In the genomic region with DNA sequence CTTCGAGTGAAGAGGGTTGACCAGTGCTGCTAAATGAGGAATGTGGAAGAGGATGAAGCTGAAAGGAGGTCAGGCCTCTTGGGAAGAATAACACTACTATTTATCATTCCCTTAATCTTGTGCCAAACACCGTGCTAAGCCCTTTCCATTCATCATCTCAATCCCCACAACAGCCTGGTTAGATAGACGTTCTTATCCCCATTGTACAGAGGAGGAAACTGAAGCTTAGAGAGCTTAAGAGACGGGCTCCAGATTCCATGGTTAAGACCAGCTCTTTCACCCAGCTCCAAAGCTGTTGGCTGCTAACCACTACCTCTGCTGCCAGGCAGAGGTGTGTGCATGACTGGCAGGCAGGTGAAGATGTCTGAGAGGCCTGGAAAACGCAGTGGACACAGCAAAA, we compare ENCODE assay signal across 15 cellular contexts. TPM values are rescaled to one million over a fixed set of nuclear protein-coding genes. Genes with fewer than 3 reads are reported as not detected.
DNase-seq lines count a peak whose midpoint lies in the region; ATAC-seq, FAIRE-seq and TF ChIP-seq lines count a peak whose summit lies in the region.
"Had no signal": no experiment of that assay in that cellular context is flagged by ENCODE, and none has a peak within 500 bp of the region (broad histone marks: within the 10 kb centered on the region; RNA-seq: fewer than 3 reads in every experiment).

No MANE protein-coding gene starts in this region.

- 78 to 81% methylated on average over 5 of the region's 5 CpGs for WGBS in pancreas, 2 donors
- WGBS in adrenal gland, 4 donors = 40 to 63% (median 44%) methylated on average over 5 of the region's 5 CpGs

- no peak overlapping the region for H3K27ac ChIP-seq in CD8-positive, alpha-beta T cell (ENCODE audit: low read depth, low read length)
- H3K27ac ChIP-seq in pancreas (peak overlapping the region; percentile 63 to 85 (median 75)), adrenal gland (no peak overlapping the region)
- H3K27ac ChIP-seq: gastroesophageal sphincter, suprapubic skin had no signal

- H3K4me1 Mint-ChIP-seq in CD8-positive, alpha-beta T cell (ENCODE audit: low read depth) = peaks cover 16% of the 10 kb centered on the region
- H3K4me1 Mint-ChIP-seq in effector memory CD8-positive, alpha-beta T cell (ENCODE audit: low read depth in 2 of 2) = peaks cover 4 to 7% of the 10 kb centered on the region in 2 donors

- H3K27me3 ChIP-seq in CD8-positive, alpha-beta T cell (ENCODE audit: insufficient read depth, low read length) = no peaks in the 10 kb centered on the region
- H3K27me3 ChIP-seq in pancreas = no peaks in the 10 kb centered on the region
- no peaks in the 10 kb centered on the region for H3K27me3 ChIP-seq in adrenal gland

- no peak for TF ChIP-seq CTCF in CD8-positive, alpha-beta T cell (IDR thresholded peaks at IDR 0.05)
- no peak for TF ChIP-seq CTCF in pancreas (IDR thresholded peaks at IDR 0.05)
- no peak for TF ChIP-seq CTCF in adrenal gland (IDR thresholded peaks at IDR 0.05)

- no peak for DNase-seq in CD8-positive, alpha-beta T cell
- peak; percentile 23 for DNase-seq in NCI-H69 (lab: John Stamatoyannopoulos, UW)
- DNase-seq in effector memory CD8-positive, alpha-beta T cell = no peak
- no peak for DNase-seq in pancreas
- DNase-seq in NCI-H1105 treated with DMSO at 0.1 percent for 48 hours (lab: John Stamatoyannopoulos, UW) = no peak
- DNase-seq in adrenal gland = no peak
- DNase-seq: erythroblast, GOT3, Kasumi-1, Peyer's patch, right cardiac atrium had no signal

- H3K27me3 Mint-ChIP-seq in CD8-positive, alpha-beta T cell (ENCODE audit: low read depth) = peaks cover 47% of the 10 kb centered on the region
- peaks cover 53 to 84% of the 10 kb centered on the region in 2 donors for H3K27me3 Mint-ChIP-seq in effector memory CD8-positive, alpha-beta T cell

- H3K9me3 Mint-ChIP-seq in CD8-positive, alpha-beta T cell = no peaks in the 10 kb centered on the region
- peaks cover 0 to 2% of the 10 kb centered on the region in 2 donors for H3K9me3 Mint-ChIP-seq in effector memory CD8-positive, alpha-beta T cell
- H3K9me3 Mint-ChIP-seq: T-helper 2 cell treated with Interferon-gamma antibody and Interleukin-4, amounts not matched to agents 5 μg/mL and 100 μg/mL, for 36 hours had no signal

- no peaks in the 10 kb centered on the region for H3K36me3 ChIP-seq in CD8-positive, alpha-beta T cell (ENCODE audit: insufficient read depth, low read length)
- H3K36me3 ChIP-seq in pancreas (no peaks in the 10 kb centered on the region), adrenal gland (replicated peaks in 1 of 2) (no peaks in the 10 kb centered on the region)
- H3K36me3 ChIP-seq: gastroesophageal sphincter, Peyer's patch, suprapubic skin had no signal

- H3K4me3 ChIP-seq in CD8-positive, alpha-beta T cell (ENCODE audit: low read depth, low read length) = no peak overlapping the region
- H3K4me3 ChIP-seq in pancreas = no peak overlapping the region
- no peak overlapping the region for H3K4me3 ChIP-seq in adrenal gland

- H3K4me1 ChIP-seq in CD8-positive, alpha-beta T cell (ENCODE audit: insufficient read depth, low read length) = peaks cover 7% of the 10 kb centered on the region
- H3K4me1 ChIP-seq in pancreas (peaks cover 11 to 14% (median 12%) of the 10 kb centered on the region in 3 donors), adrenal gland (replicated peaks in 1 of 2) (peaks cover 0 to 26% of the 10 kb centered on the region in 2 donors)

- CTCF ChIA-PET in CD8-positive, alpha-beta T cell (lab: Charles Lee) = interaction anchor here (0.9 kb wide), 1 partner anchor 54 kb away, joined by 3 read pairs; no protein-coding TSS in a partner anchor

- H3K9me3 ChIP-seq in CD8-positive, alpha-beta T cell (ENCODE audit: low read length) = no peaks in the 10 kb centered on the region
- H3K9me3 ChIP-seq in pancreas = no peaks in the 10 kb centered on the region
- H3K9me3 ChIP-seq in adrenal gland (replicated peaks in 1 of 3) = no peaks in the 10 kb centered on the region
- H3K9me3 ChIP-seq: gastroesophageal sphincter, Peyer's patch, suprapubic skin had no signal

- ATAC-seq in CD8-positive, alpha-beta T cell = no peak
- ATAC-seq in effector memory CD8-positive, alpha-beta T cell (replicated peaks) = no peak
- ATAC-seq in pancreas = no peak
- no peak for ATAC-seq in GM18858 (IDR thresholded peaks at IDR 0.05; ENCODE audit: unreplicated experiment)

- FAIRE-seq in pancreas (lab: Jason Lieb, UNC) = no peak

- intact Hi-C loops in CD8-positive, alpha-beta T cell (cut with DNase I, micrococcal nuclease) = loop anchor here (1.0 to 5.0 kb wide), 2 partner anchors 74 to 77 kb away; no protein-coding TSS in a partner anchor
- intact Hi-C loops in pancreas (cut with DNase I) = loop anchor here in 1 of 3 donors (10.0 kb wide), 1 partner anchor 127 kb away; no protein-coding TSS in a partner anchor
- intact Hi-C loops in adrenal gland (cut with DNase I) = loop anchor here (5.0 to 10.0 kb wide), 2 partner anchors 127 to 129 kb away; no protein-coding TSS in a partner anchor

- no peaks in the 10 kb centered on the region for H3K36me3 Mint-ChIP-seq in CD8-positive, alpha-beta T cell
- peaks cover 4% of the 10 kb centered on the region for H3K36me3 Mint-ChIP-seq in effector memory CD8-positive, alpha-beta T cell (ENCODE audit: insufficient read depth)

- peak overlapping the region; percentile 85 for H3K4me3 Mint-ChIP-seq in CD8-positive, alpha-beta T cell
- peak overlapping the region; percentile 86 to 88 for H3K4me3 Mint-ChIP-seq in effector memory CD8-positive, alpha-beta T cell

- TF ChIP-seq POLR2A in adrenal gland (IDR thresholded peaks at IDR 0.05) = no peak

- no peak overlapping the region for H3K27ac Mint-ChIP-seq in CD8-positive, alpha-beta T cell
- H3K27ac Mint-ChIP-seq in effector memory CD8-positive, alpha-beta T cell = no peak overlapping the region
- H3K27ac Mint-ChIP-seq: T-helper 2 cell treated with Interferon-gamma antibody and Interleukin-4, amounts not matched to agents 5 μg/mL and 100 μg/mL, for 36 hours had no signal

- POLR2A ChIA-PET in CD8-positive, alpha-beta T cell (lab: Charles Lee) = no interaction called here

RNA-seq across cellular contexts. Expression of gene EPB41L4B, which starts 0.9 kb away (rescaled TPM):
- not detected for total RNA-seq in CD8-positive, alpha-beta T cell
- 100 to 1,000 TPM in 1 of 6 donors, 10 to 100 TPM in 5; 78.5 to 122 (median 93.9) TPM for total RNA-seq in pancreas
- 10 to 100 TPM; 36.8 to 37.0 TPM for polyA plus RNA-seq in pancreas
- 10 to 100 TPM; 13.4 to 26.7 (median 18.7) TPM for total RNA-seq in adrenal gland
- polyA plus RNA-seq in adrenal gland = 10 to 100 TPM in 1 of 3 donors, 1 to 10 TPM in 2; 7.4 to 37.2 (median 9.2) TPM

Comparison
In these comparisons a context has a peak if more than half of its experiments do, and no peak if none do; other contexts are left out.
1. H3K27ac ChIP-seq: peak in pancreas (4 of 4); none in CD8-positive, alpha-beta T cell (single experiment) and adrenal gland (0 of 5).
2. RNA of gene EPB41L4B, which starts 0.9 kb away (total RNA-seq): 78.5 to 122 TPM in pancreas and 13.4 to 26.7 TPM in adrenal gland; not detected in CD8-positive, alpha-beta T cell; every median in the first group is over 10 times any median in the second.